1 cellular context compared by ENCODE assay signal in the genomic region with DNA sequence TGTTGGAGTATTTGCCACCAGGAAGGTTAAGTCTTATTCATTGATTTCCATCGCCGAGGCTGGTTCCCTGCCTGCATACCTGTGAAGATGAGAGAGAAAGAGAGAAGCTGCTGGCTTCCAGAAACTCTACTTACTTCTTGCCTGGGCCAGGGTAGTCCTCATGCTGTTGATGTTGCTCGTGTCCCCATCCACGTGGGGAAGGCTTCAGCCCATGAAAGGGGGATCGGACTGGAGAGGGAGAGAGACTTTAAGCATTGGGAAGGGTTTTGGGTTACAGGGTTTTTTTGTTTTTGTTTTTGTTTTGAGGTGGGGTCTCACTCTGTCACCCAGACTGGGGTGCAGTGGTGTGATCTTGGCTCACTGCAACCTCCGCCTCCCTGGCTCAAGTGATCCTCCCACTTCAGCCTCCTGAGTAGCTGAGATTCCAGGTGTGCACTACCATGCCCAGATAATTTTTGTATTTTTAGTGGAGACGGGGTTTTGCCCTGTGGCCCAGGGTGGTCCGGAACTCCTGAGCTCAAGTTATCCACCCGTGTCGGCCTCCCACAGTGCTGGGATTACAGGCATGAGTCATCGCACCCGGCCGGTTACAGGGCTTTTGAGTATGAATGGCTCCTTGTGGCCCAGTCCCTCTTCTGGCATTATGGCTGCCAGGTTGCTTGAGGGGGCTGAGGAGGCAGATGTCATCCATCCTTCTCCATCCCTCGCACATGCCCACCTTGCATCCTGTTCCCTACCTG.
TF ChIP-seq lines count a peak whose summit lies in the region.

No MANE protein-coding gene starts in this region.

TF ChIP-seq in HEK293, 187 proteins besides CTCF, POLR2A, EP300 and RAD21 (continued from another document and continues in another):
- TF ChIP-seq ZBTB17 (tag by site-specific recombination; IDR thresholded peaks at IDR 0.05) = peak; percentile 19; the same call in 1 of the 2 replicates
- TF ChIP-seq MEIS1 (CRISPR knock-in tag; IDR thresholded peaks at IDR 0.05; ENCODE audit: borderline replicate concordance) = no peak
- TF ChIP-seq ZNF169 (tag by site-specific recombination; IDR thresholded peaks at IDR 0.05) = no peak
- TF ChIP-seq ZNF354C (tag by site-specific recombination; IDR thresholded peaks at IDR 0.05; ENCODE audit: borderline replicate concordance, low read depth) = no peak
- no peak for TF ChIP-seq ZNF16 (tag by site-specific recombination; IDR thresholded peaks at IDR 0.05; ENCODE audit: low read depth)
- 0 out of 2 replicates have a peak, but pooled peaks have one; percentile 63 for TF ChIP-seq ZNF473 (tag by site-specific recombination; IDR thresholded peaks at IDR 0.05)
- peak; percentile 53; the same call in 1 of the 2 replicates for TF ChIP-seq ZSCAN23 (tag by site-specific recombination; IDR thresholded peaks at IDR 0.05)
- no peak for TF ChIP-seq KLF16 (tag by site-specific recombination; IDR thresholded peaks at IDR 0.05)
- no peak for TF ChIP-seq ZNF544 (tag by site-specific recombination; IDR thresholded peaks at IDR 0.05)
- peak; percentile 36 for TF ChIP-seq ZBTB8A (tag by site-specific recombination; IDR thresholded peaks at IDR 0.05)
- 0 out of 2 replicates have a peak, but pooled peaks have one; percentile 18 for TF ChIP-seq ZNF558 (tag by site-specific recombination; IDR thresholded peaks at IDR 0.05)
- TF ChIP-seq ZNF514 (tag by site-specific recombination; IDR thresholded peaks at IDR 0.05) = no peak
- peak; percentile 68 for TF ChIP-seq OSR2 (tag by site-specific recombination; IDR thresholded peaks at IDR 0.05)
- TF ChIP-seq WT1 (tag by site-specific recombination; IDR thresholded peaks at IDR 0.05) = peak; percentile 74
- no peak for TF ChIP-seq SETDB1 (IDR thresholded peaks at IDR 0.05; ENCODE audit: insufficient read length, low read length)
- TF ChIP-seq KLF8 (tag by site-specific recombination; IDR thresholded peaks at IDR 0.05) = 0 out of 2 replicates have a peak, but pooled peaks have one; percentile 50
- TF ChIP-seq ZNF404 (tag by site-specific recombination; IDR thresholded peaks at IDR 0.05) = no peak
- TF ChIP-seq ZNF341 (tag by site-specific recombination; IDR thresholded peaks at IDR 0.05; ENCODE audit: low read depth) = no peak
- TF ChIP-seq, protein P1, sequence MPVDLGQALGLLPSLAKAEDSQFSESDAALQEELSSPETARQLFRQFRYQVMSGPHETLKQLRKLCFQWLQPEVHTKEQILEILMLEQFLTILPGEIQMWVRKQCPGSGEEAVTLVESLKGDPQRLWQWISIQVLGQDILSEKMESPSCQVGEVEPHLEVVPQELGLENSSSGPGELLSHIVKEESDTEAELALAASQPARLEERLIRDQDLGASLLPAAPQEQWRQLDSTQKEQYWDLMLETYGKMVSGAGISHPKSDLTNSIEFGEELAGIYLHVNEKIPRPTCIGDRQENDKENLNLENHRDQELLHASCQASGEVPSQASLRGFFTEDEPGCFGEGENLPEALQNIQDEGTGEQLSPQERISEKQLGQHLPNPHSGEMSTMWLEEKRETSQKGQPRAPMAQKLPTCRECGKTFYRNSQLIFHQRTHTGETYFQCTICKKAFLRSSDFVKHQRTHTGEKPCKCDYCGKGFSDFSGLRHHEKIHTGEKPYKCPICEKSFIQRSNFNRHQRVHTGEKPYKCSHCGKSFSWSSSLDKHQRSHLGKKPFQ (tag by site-specific recombination; IDR thresholded peaks at IDR 0.05) = peak; percentile 34; the same call in 1 of the 2 replicates
- no peak for TF ChIP-seq MZF1 (tag by site-specific recombination; IDR thresholded peaks at IDR 0.05; ENCODE audit: borderline replicate concordance)
- TF ChIP-seq, protein P2, sequence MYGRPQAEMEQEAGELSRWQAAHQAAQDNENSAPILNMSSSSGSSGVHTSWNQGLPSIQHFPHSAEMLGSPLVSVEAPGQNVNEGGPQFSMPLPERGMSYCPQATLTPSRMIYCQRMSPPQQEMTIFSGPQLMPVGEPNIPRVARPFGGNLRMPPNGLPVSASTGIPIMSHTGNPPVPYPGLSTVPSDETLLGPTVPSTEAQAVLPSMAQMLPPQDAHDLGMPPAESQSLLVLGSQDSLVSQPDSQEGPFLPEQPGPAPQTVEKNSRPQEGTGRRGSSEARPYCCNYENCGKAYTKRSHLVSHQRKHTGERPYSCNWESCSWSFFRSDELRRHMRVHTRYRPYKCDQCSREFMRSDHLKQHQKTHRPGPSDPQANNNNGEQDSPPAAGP (tag by site-specific recombination; IDR thresholded peaks at IDR 0.05) = peak; percentile 79
- TF ChIP-seq, protein P3, sequence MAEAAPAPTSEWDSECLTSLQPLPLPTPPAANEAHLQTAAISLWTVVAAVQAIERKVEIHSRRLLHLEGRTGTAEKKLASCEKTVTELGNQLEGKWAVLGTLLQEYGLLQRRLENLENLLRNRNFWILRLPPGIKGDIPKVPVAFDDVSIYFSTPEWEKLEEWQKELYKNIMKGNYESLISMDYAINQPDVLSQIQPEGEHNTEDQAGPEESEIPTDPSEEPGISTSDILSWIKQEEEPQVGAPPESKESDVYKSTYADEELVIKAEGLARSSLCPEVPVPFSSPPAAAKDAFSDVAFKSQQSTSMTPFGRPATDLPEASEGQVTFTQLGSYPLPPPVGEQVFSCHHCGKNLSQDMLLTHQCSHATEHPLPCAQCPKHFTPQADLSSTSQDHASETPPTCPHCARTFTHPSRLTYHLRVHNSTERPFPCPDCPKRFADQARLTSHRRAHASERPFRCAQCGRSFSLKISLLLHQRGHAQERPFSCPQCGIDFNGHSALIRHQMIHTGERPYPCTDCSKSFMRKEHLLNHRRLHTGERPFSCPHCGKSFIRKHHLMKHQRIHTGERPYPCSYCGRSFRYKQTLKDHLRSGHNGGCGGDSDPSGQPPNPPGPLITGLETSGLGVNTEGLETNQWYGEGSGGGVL (tag by site-specific recombination; IDR thresholded peaks at IDR 0.05) = peak; percentile 82
- no peak for TF ChIP-seq ZNF214 (tag by site-specific recombination; IDR thresholded peaks at IDR 0.05; ENCODE audit: borderline replicate concordance)
- TF ChIP-seq ZFP41 (tag by site-specific recombination; IDR thresholded peaks at IDR 0.05; ENCODE audit: borderline replicate concordance) = no peak
- TF ChIP-seq, protein P4, sequence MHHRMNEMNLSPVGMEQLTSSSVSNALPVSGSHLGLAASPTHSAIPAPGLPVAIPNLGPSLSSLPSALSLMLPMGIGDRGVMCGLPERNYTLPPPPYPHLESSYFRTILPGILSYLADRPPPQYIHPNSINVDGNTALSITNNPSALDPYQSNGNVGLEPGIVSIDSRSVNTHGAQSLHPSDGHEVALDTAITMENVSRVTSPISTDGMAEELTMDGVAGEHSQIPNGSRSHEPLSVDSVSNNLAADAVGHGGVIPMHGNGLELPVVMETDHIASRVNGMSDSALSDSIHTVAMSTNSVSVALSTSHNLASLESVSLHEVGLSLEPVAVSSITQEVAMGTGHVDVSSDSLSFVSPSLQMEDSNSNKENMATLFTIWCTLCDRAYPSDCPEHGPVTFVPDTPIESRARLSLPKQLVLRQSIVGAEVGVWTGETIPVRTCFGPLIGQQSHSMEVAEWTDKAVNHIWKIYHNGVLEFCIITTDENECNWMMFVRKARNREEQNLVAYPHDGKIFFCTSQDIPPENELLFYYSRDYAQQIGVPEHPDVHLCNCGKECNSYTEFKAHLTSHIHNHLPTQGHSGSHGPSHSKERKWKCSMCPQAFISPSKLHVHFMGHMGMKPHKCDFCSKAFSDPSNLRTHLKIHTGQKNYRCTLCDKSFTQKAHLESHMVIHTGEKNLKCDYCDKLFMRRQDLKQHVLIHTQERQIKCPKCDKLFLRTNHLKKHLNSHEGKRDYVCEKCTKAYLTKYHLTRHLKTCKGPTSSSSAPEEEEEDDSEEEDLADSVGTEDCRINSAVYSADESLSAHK (tag by site-specific recombination; IDR thresholded peaks at IDR 0.05) = no peak
- 0 out of 2 replicates have a peak, but pooled peaks have one; percentile 30 for TF ChIP-seq ZFP69B (tag by site-specific recombination; IDR thresholded peaks at IDR 0.05)
- TF ChIP-seq ZNF510 (tag by site-specific recombination; IDR thresholded peaks at IDR 0.05; ENCODE audit: insufficient replicate concordance) = no peak
- no peak for TF ChIP-seq ZBTB21 (tag by site-specific recombination; IDR thresholded peaks at IDR 0.05)
- TF ChIP-seq ZNF629 (tag by site-specific recombination; IDR thresholded peaks at IDR 0.05) = peak; percentile 78
- TF ChIP-seq ZNF768 (tag by site-specific recombination; IDR thresholded peaks at IDR 0.05) = no peak
- TF ChIP-seq ZNF571 (tag by site-specific recombination; IDR thresholded peaks at IDR 0.05) = no peak
- TF ChIP-seq ZNF501 (tag by site-specific recombination; IDR thresholded peaks at IDR 0.05) = no peak
- TF ChIP-seq ZNF2 (tag by site-specific recombination; IDR thresholded peaks at IDR 0.05) = 0 out of 2 replicates have a peak, but pooled peaks have one; percentile 42
- peak; percentile 57; the same call in 1 of the 2 replicates for TF ChIP-seq ZBTB20 (tag by site-specific recombination; IDR thresholded peaks at IDR 0.05)
- 0 out of 2 replicates have a peak, but pooled peaks have one; percentile 38 for TF ChIP-seq ZFP37 (tag by site-specific recombination; IDR thresholded peaks at IDR 0.05)
- TF ChIP-seq ZNF202 (tag by site-specific recombination; IDR thresholded peaks at IDR 0.05; ENCODE audit: borderline replicate concordance) = no peak
- TF ChIP-seq SCRT1 (tag by site-specific recombination; IDR thresholded peaks at IDR 0.05; ENCODE audit: borderline replicate concordance) = no peak
- no peak for TF ChIP-seq ZBTB7A (tag by site-specific recombination; IDR thresholded peaks at IDR 0.05; ENCODE audit: low read depth)
- no peak for TF ChIP-seq ZNF350 (tag by site-specific recombination; IDR thresholded peaks at IDR 0.05)
- TF ChIP-seq GLI4 (tag by site-specific recombination; IDR thresholded peaks at IDR 0.05) = no peak
- TF ChIP-seq, protein P5, sequence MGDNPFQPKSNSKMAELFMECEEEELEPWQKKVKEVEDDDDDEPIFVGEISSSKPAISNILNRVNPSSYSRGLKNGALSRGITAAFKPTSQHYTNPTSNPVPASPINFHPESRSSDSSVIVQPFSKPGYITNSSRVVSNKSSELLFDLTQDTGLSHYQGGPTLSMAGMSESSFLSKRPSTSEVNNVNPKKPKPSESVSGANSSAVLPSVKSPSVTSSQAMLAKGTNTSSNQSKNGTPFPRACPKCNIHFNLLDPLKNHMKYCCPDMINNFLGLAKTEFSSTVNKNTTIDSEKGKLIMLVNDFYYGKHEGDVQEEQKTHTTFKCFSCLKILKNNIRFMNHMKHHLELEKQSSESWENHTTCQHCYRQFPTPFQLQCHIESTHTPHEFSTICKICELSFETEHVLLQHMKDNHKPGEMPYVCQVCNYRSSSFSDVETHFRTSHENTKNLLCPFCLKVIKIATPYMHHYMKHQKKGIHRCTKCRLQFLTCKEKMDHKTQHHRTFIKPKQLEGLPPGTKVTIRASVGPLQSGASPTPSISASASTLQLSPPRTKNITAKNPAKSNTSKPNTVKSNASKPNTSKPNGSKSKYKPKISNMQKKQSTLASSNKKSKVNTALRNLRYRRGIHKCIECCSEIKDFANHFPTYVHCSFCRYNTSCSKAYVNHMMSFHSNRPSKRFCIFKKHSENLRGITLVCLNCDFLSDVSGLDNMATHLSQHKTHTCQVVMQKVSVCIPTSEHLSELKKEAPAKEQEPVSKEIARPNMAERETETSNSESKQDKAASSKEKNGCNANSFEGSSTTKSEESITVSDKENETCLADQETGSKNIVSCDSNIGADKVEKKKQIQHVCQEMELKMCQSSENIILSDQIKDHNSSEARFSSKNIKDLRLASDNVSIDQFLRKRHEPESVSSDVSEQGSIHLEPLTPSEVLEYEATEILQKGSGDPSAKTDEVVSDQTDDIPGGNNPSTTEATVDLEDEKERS (tag by site-specific recombination; IDR thresholded peaks at IDR 0.05) = no peak
- TF ChIP-seq, protein P6, sequence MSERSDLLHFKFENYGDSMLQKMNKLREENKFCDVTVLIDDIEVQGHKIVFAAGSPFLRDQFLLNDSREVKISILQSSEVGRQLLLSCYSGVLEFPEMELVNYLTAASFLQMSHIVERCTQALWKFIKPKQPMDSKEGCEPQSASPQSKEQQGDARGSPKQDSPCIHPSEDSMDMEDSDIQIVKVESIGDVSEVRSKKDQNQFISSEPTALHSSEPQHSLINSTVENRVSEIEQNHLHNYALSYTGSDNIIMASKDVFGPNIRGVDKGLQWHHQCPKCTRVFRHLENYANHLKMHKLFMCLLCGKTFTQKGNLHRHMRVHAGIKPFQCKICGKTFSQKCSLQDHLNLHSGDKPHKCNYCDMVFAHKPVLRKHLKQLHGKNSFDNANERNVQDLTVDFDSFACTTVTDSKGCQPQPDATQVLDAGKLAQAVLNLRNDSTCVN (tag by site-specific recombination; optimal IDR thresholded peaks at IDR 0.05) = no peak
- TF ChIP-seq, protein P7, sequence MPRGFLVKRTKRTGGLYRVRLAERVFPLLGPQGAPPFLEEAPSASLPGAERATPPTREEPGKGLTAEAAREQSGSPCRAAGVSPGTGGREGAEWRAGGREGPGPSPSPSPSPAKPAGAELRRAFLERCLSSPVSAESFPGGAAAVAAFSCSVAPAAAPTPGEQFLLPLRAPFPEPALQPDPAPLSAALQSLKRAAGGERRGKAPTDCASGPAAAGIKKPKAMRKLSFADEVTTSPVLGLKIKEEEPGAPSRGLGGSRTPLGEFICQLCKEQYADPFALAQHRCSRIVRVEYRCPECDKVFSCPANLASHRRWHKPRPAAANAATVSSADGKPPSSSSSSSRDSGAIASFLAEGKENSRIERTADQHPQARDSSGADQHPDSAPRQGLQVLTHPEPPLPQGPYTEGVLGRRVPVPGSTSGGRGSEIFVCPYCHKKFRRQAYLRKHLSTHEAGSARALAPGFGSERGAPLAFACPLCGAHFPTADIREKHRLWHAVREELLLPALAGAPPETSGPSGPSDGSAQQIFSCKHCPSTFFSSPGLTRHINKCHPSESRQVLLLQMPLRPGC (tag by site-specific recombination; IDR thresholded peaks at IDR 0.05) = 0 out of 2 replicates have a peak, but pooled peaks have one; percentile 11
- TF ChIP-seq, protein P8, sequence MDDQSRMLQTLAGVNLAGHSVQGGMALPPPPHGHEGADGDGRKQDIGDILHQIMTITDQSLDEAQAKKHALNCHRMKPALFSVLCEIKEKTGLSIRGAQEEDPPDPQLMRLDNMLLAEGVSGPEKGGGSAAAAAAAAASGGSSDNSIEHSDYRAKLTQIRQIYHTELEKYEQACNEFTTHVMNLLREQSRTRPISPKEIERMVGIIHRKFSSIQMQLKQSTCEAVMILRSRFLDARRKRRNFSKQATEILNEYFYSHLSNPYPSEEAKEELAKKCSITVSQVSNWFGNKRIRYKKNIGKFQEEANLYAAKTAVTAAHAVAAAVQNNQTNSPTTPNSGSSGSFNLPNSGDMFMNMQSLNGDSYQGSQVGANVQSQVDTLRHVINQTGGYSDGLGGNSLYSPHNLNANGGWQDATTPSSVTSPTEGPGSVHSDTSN (CRISPR knock-in tag; IDR thresholded peaks at IDR 0.05) = no peak
- no peak for TF ChIP-seq ZNF391 (tag by site-specific recombination; IDR thresholded peaks at IDR 0.05; ENCODE audit: borderline replicate concordance, low read depth)
- TF ChIP-seq, protein P9, sequence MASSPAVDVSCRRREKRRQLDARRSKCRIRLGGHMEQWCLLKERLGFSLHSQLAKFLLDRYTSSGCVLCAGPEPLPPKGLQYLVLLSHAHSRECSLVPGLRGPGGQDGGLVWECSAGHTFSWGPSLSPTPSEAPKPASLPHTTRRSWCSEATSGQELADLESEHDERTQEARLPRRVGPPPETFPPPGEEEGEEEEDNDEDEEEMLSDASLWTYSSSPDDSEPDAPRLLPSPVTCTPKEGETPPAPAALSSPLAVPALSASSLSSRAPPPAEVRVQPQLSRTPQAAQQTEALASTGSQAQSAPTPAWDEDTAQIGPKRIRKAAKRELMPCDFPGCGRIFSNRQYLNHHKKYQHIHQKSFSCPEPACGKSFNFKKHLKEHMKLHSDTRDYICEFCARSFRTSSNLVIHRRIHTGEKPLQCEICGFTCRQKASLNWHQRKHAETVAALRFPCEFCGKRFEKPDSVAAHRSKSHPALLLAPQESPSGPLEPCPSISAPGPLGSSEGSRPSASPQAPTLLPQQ (tag by site-specific recombination; IDR thresholded peaks at IDR 0.05) = no peak
- peak; percentile 35; the same call in 1 of the 2 replicates for TF ChIP-seq ZFHX2 (tag by site-specific recombination; conservative IDR thresholded peaks at IDR 0.05)
